Comparison of ENCODE assay signal across 11 cellular contexts in genomic region chr5:59793000-59793399, GRCh38.
DNase-seq lines count a peak whose midpoint lies in the region; ATAC-seq, FAIRE-seq and TF ChIP-seq lines count a peak whose summit lies in the region.
"Had no signal": no experiment of that assay in that cellular context is flagged by ENCODE, and none has a peak within 500 bp of the region (broad histone marks: within the 10 kb centered on the region; RNA-seq: fewer than 3 reads in every experiment).

No MANE protein-coding gene starts in this region.

- no TSS peak for BruUV-seq in IMR-90 (replicated peaks; lab: Mats Ljungman, UMichigan)

- H3K4me1 Mint-ChIP-seq in naive thymus-derived CD8-positive, alpha-beta T cell: peaks cover 0 to 21% (median 3%) of the 10 kb centered on the region in 4 donors

- H3K56ac ChIP-seq in IMR-90 (ENCODE audit: extremely low read depth, insufficient read depth, low read length): no peak overlapping the region

- no peaks in the 10 kb centered on the region; the same call in 1 of the 2 replicates for H3K9me1 ChIP-seq in IMR-90 (ENCODE audit: insufficient read depth, low read length)

- no peak overlapping the region for H2BK15ac ChIP-seq in IMR-90 (ENCODE audit: low read depth, low read length)

- DNase-seq in IMR-90: peak; percentile 71
- DNase-seq in brain microvascular endothelial cell: peak; percentile 96
- DNase-seq in kidney: peak; percentile 77
- no peak for DNase-seq in H7
- no peak for DNase-seq in naive thymus-derived CD8-positive, alpha-beta T cell
- DNase-seq: activated CD4-positive, CD25-positive, alpha-beta regulatory T cell treated with anti-CD3 and anti-CD28 coated beads, Interleukin-2, amount 50 U/mL, for 72 hours; head of caudate nucleus; MM.1S; occipital lobe had no signal

- no peaks in the 10 kb centered on the region; the same call in none of the 2 replicates for H3K27me3 ChIP-seq in IMR-90 (ENCODE audit: control insufficient read depth, insufficient read depth, low read length)
- no peaks in the 10 kb centered on the region for H3K27me3 ChIP-seq in brain microvascular endothelial cell (replicated peaks)
- no peaks in the 10 kb centered on the region for H3K27me3 ChIP-seq in H7 (ENCODE audit: control insufficient read depth, insufficient read depth, low read length)

- TF ChIP-seq CTCF in IMR-90 (conservative IDR thresholded peaks at IDR 0.05; ENCODE audit: low read depth, low read length): no peak
- TF ChIP-seq CTCF in brain microvascular endothelial cell (IDR thresholded peaks at IDR 0.05; ENCODE audit: low read depth, low read length, missing control alignments): no peak
- TF ChIP-seq CTCF in kidney (IDR thresholded peaks at IDR 0.05; ENCODE audit: borderline replicate concordance, extremely low read depth, insufficient read depth): no peak

- H3K23ac ChIP-seq in IMR-90 (ENCODE audit: low read depth, low read length): no peak overlapping the region

- no peak overlapping the region for H4K91ac ChIP-seq in IMR-90 (ENCODE audit: insufficient read depth, low read depth, low read length)

- no peaks in the 10 kb centered on the region for H3K9me3 ChIP-seq in IMR-90 (ENCODE audit: control insufficient read depth, insufficient read depth, low read length)
- no peaks in the 10 kb centered on the region for H3K9me3 ChIP-seq in kidney (ENCODE audit: control insufficient read depth in 1 of 2, low read length in 2 of 2)

- FAIRE-seq in kidney (lab: Jason Lieb, UNC): no peak

- H3K27me3 Mint-ChIP-seq in naive thymus-derived CD8-positive, alpha-beta T cell: peaks cover 0 to 18% (median 4%) of the 10 kb centered on the region in 5 donors

- no peak overlapping the region for H2BK120ac ChIP-seq in IMR-90 (ENCODE audit: low read depth, low read length)

- in situ Hi-C loops in IMR-90 (cut with MboI; ENCODE audit: low sequenced_read_pairs): loop anchor here (25.0 kb wide), 1 partner anchor 281 kb away; no protein-coding TSS in a partner anchor
- in situ Hi-C loops in brain microvascular endothelial cell (cut with HindIII; ENCODE audit: low pct_ligation_motif_present, low sequenced_read_pairs): no loop called here

- H3K9ac ChIP-seq in IMR-90 (ENCODE audit: low read depth, low read length) (no peak overlapping the region), kidney (ENCODE audit: low read length in 2 of 2) (no peak overlapping the region)

- H2AK5ac ChIP-seq in IMR-90 (ENCODE audit: low read depth, low read length): no peak overlapping the region

- dilution Hi-C loops in IMR-90 (cut with HindIII; ENCODE audit: low sequenced_read_pairs, unreplicated experiment): no loop called here

- no peak overlapping the region for H3K27ac Mint-ChIP-seq in naive thymus-derived CD8-positive, alpha-beta T cell

- no peak overlapping the region for H3K4me3 Mint-ChIP-seq in naive thymus-derived CD8-positive, alpha-beta T cell

- H2BK5ac ChIP-seq in IMR-90 (ENCODE audit: low read depth, low read length, poor library complexity, severe bottlenecking): no peak overlapping the region

- H2BK20ac ChIP-seq in IMR-90 (ENCODE audit: low read depth, low read length): no peak overlapping the region; the same call in 1 of the 2 replicates

- POLR2A ChIA-PET in IMR-90 (lab: Charles Lee; ENCODE audit: unreplicated experiment): interaction anchor here (0.5 kb wide), 1 partner anchor 489 kb away, joined by 3 read pairs; no protein-coding TSS in a partner anchor
- POLR2A ChIA-PET in naive thymus-derived CD8-positive, alpha-beta T cell (lab: Charles Lee): no interaction called here

- no peak overlapping the region for H4K5ac ChIP-seq in IMR-90 (ENCODE audit: low read depth, low read length)

- CTCF ChIA-PET in IMR-90 (lab: Yijun Ruan, JAX): no interaction called here

- no peaks in the 10 kb centered on the region for H3K9me3 Mint-ChIP-seq in naive thymus-derived CD8-positive, alpha-beta T cell

- H3K79me1 ChIP-seq in IMR-90 (ENCODE audit: low read depth in 1 of 2, low read length in 2 of 2): no peaks in the 10 kb centered on the region

- no peaks in the 10 kb centered on the region for H3K36me3 Mint-ChIP-seq in naive thymus-derived CD8-positive, alpha-beta T cell

- H4K20me1 ChIP-seq in IMR-90 (ENCODE audit: insufficient read depth, low read length): no peaks in the 10 kb centered on the region

- H3K36me3 ChIP-seq in IMR-90 (ENCODE audit: control insufficient read depth, insufficient read depth, low read length) (no peaks in the 10 kb centered on the region), brain microvascular endothelial cell (replicated peaks) (no peaks in the 10 kb centered on the region), kidney (ENCODE audit: control insufficient read depth in 1 of 2, insufficient read depth in 2 of 2, low read length in 2 of 2) (no peaks in the 10 kb centered on the region), H7 (replicated peaks; ENCODE audit: control insufficient read depth, insufficient read depth, low read length) (no peaks in the 10 kb centered on the region)

- H2AK9ac ChIP-seq in IMR-90 (replicated peaks; ENCODE audit: low read depth, low read length, poor library complexity): no peak overlapping the region

- H3K14ac ChIP-seq in IMR-90 (replicated peaks; ENCODE audit: low read depth, low read length): no peak overlapping the region

- no peak for TF ChIP-seq POLR2A in IMR-90 (IDR thresholded peaks at IDR 0.05; ENCODE audit: low read depth, low read length)

- no peak overlapping the region for H3K18ac ChIP-seq in IMR-90 (ENCODE audit: low read depth, low read length)

- ATAC-seq in IMR-90 (ENCODE audit: low read depth) (peak; percentile 54), GM19035 (IDR thresholded peaks at IDR 0.05; ENCODE audit: unreplicated experiment) (no peak), HG03095 (IDR thresholded peaks at IDR 0.05; ENCODE audit: unreplicated experiment) (no peak)
- ATAC-seq in naive thymus-derived CD8-positive, alpha-beta T cell: no peak

- H4K8ac ChIP-seq in IMR-90 (ENCODE audit: low read depth in 2 of 2, low read length in 2 of 2): no peak overlapping the region

- 80% methylated on average over 2 of the region's 6 CpGs; no CpG with 5 or more reads in 1 of the 2 experiments for WGBS in IMR-90 (ENCODE audit: extremely low coverage in 2 of 2, insufficient read length in 1 of 2), 2 experiments

- peak overlapping the region; percentile 78; the same call in 1 of the 2 replicates for H3K4me2 ChIP-seq in IMR-90 (ENCODE audit: low read depth, low read length)

- no peak overlapping the region for H3K4ac ChIP-seq in IMR-90 (ENCODE audit: low read depth, low read length)

- intact Hi-C loops in IMR-90 (cut with micrococcal nuclease): no loop called here
- intact Hi-C loops in kidney (cut with DNase I): loop anchor here (10.0 kb wide), 1 partner anchor 408 kb away; no protein-coding TSS in a partner anchor

- no peak overlapping the region for H3K27ac ChIP-seq in IMR-90 (ENCODE audit: insufficient read depth, low read length)
- H3K27ac ChIP-seq in brain microvascular endothelial cell: peak overlapping the region; percentile 56
- no peak overlapping the region for H3K27ac ChIP-seq in kidney (ENCODE audit: low read depth in 2 of 2, low read length in 2 of 2)

- H3K4me1 ChIP-seq in IMR-90 (ENCODE audit: control insufficient read depth, insufficient read depth, low read length) (peaks cover 2% of the 10 kb centered on the region; the same call in 1 of the 2 replicates), kidney (ENCODE audit: control insufficient read depth in 1 of 2, insufficient read depth in 1 of 2, low read depth in 1 of 2, low read length in 2 of 2) (peaks cover 0 to 2% of the 10 kb centered on the region in 2 donors)

- no peak overlapping the region for H2AFZ ChIP-seq in IMR-90 (replicated peaks; ENCODE audit: low read length, poor library complexity)

- no peak for TF ChIP-seq RAD21 in IMR-90 (IDR thresholded peaks at IDR 0.05; ENCODE audit: low read length)

- H3K4me3 ChIP-seq in IMR-90 (ENCODE audit: insufficient read depth, low read depth, low read length) (no peak overlapping the region), brain microvascular endothelial cell (ENCODE audit: low read depth, low read length) (no peak overlapping the region), kidney (ENCODE audit: low read length in 2 of 2) (no peak overlapping the region), H7 (ENCODE audit: insufficient read depth, low read depth, low read length) (no peak overlapping the region)

TF ChIP-seq in IMR-90, 13 proteins besides CTCF, POLR2A, EP300 and RAD21:
- TF ChIP-seq CEBPB (IDR thresholded peaks at IDR 0.05; ENCODE audit: low read depth, low read length) (peak; percentile 76), MAFK (IDR thresholded peaks at IDR 0.05; ENCODE audit: low read depth, low read length) (no peak)

Comparison
In these comparisons a context has a peak if more than half of its experiments do, and no peak if none do; other contexts are left out.
1. DNase-seq: peak in IMR-90 (single experiment), brain microvascular endothelial cell (single experiment) and kidney (single experiment); none in H7 (single experiment) and naive thymus-derived CD8-positive, alpha-beta T cell (0 of 10).